ENCODE assay signal across 1 cellular context in the genomic region with DNA sequence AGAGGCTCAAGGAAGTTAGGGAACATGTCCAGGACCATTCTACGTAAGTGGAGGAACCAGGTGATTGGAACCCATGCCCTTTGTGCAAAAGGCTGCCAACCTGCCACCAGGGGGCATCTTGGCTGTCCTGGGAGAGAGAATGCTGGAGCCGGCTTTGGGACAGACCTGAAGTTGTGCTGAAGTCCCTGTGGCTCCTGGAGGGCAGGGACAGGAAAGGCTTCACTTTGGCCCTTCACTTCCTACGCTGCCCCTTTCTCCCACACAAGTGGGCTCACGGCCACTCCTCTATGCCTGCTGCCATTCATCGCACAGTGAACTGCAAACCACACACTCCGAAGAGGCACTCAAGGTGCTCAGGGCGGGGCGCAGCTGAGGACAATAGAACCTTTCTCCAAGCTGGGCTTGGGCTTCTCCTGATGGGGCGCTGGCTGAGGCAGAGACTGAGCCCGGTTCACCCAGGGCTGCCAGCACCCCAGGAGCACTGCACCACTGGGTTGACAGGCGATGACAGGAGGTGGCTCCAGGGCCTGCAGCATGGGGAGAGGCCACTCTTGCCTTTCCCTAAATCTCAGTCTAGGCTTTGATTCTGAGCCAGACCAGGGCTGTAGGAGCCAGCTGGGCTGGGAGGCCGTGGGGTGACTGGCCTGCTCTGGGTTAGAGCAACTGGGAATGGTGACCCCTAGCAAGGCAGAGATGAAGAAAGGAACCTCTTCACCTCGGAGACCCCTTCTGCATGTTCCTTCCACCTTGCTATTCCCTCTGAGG.
TF ChIP-seq lines count a peak whose summit lies in the region.

No MANE protein-coding gene starts in this region.

TF ChIP-seq in HepG2, 621 proteins besides CTCF, POLR2A, EP300 and RAD21:
- TF ChIP-seq, protein P1, sequence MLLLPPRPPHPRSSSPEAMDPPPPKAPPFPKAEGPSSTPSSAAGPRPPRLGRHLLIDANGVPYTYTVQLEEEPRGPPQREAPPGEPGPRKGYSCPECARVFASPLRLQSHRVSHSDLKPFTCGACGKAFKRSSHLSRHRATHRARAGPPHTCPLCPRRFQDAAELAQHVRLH (CRISPR knock-in tag; IDR thresholded peaks at IDR 0.05; ENCODE audit: borderline replicate concordance, low read depth): 0 out of 2 replicates have a peak, but pooled peaks have one; percentile 21
- TF ChIP-seq AKAP8 (CRISPR knock-in tag; IDR thresholded peaks at IDR 0.05): no peak
- TF ChIP-seq, protein P2, sequence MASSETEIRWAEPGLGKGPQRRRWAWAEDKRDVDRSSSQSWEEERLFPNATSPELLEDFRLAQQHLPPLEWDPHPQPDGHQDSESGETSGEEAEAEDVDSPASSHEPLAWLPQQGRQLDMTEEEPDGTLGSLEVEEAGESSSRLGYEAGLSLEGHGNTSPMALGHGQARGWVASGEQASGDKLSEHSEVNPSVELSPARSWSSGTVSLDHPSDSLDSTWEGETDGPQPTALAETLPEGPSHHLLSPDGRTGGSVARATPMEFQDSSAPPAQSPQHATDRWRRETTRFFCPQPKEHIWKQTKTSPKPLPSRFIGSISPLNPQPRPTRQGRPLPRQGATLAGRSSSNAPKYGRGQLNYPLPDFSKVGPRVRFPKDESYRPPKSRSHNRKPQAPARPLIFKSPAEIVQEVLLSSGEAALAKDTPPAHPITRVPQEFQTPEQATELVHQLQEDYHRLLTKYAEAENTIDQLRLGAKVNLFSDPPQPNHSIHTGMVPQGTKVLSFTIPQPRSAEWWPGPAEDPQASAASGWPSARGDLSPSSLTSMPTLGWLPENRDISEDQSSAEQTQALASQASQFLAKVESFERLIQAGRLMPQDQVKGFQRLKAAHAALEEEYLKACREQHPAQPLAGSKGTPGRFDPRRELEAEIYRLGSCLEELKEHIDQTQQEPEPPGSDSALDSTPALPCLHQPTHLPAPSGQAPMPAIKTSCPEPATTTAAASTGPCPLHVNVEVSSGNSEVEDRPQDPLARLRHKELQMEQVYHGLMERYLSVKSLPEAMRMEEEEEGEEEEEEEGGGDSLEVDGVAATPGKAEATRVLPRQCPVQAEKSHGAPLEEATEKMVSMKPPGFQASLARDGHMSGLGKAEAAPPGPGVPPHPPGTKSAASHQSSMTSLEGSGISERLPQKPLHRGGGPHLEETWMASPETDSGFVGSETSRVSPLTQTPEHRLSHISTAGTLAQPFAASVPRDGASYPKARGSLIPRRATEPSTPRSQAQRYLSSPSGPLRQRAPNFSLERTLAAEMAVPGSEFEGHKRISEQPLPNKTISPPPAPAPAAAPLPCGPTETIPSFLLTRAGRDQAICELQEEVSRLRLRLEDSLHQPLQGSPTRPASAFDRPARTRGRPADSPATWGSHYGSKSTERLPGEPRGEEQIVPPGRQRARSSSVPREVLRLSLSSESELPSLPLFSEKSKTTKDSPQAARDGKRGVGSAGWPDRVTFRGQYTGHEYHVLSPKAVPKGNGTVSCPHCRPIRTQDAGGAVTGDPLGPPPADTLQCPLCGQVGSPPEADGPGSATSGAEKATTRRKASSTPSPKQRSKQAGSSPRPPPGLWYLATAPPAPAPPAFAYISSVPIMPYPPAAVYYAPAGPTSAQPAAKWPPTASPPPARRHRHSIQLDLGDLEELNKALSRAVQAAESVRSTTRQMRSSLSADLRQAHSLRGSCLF (CRISPR knock-in tag; IDR thresholded peaks at IDR 0.05; ENCODE audit: borderline replicate concordance): no peak
- peak; percentile 44 for TF ChIP-seq XRCC5 (optimal IDR thresholded peaks at IDR 0.05; ENCODE audit: low read length)
- 0 out of 2 replicates have a peak, but pooled peaks have one; percentile 43 for TF ChIP-seq HIVEP1 (CRISPR knock-in tag; IDR thresholded peaks at IDR 0.05)
- TF ChIP-seq, protein P3, sequence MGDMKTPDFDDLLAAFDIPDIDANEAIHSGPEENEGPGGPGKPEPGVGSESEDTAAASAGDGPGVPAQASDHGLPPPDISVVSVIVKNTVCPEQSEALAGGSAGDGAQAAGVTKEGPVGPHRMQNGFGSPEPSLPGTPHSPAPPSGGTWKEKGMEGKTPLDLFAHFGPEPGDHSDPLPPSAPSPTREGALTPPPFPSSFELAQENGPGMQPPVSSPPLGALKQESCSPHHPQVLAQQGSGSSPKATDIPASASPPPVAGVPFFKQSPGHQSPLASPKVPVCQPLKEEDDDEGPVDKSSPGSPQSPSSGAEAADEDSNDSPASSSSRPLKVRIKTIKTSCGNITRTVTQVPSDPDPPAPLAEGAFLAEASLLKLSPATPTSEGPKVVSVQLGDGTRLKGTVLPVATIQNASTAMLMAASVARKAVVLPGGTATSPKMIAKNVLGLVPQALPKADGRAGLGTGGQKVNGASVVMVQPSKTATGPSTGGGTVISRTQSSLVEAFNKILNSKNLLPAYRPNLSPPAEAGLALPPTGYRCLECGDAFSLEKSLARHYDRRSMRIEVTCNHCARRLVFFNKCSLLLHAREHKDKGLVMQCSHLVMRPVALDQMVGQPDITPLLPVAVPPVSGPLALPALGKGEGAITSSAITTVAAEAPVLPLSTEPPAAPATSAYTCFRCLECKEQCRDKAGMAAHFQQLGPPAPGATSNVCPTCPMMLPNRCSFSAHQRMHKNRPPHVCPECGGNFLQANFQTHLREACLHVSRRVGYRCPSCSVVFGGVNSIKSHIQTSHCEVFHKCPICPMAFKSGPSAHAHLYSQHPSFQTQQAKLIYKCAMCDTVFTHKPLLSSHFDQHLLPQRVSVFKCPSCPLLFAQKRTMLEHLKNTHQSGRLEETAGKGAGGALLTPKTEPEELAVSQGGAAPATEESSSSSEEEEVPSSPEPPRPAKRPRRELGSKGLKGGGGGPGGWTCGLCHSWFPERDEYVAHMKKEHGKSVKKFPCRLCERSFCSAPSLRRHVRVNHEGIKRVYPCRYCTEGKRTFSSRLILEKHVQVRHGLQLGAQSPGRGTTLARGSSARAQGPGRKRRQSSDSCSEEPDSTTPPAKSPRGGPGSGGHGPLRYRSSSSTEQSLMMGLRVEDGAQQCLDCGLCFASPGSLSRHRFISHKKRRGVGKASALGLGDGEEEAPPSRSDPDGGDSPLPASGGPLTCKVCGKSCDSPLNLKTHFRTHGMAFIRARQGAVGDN (CRISPR knock-in tag; IDR thresholded peaks at IDR 0.05): 0 out of 2 replicates have a peak, but pooled peaks have one; percentile 13
- peak; percentile 28; the same call in 1 of the 2 replicates for TF ChIP-seq TARDBP (CRISPR knock-in tag; IDR thresholded peaks at IDR 0.05)
- TF ChIP-seq AGO2 (optimal IDR thresholded peaks at IDR 0.05; ENCODE audit: low read depth, low read length): peak; percentile 57
- TF ChIP-seq, protein P4, sequence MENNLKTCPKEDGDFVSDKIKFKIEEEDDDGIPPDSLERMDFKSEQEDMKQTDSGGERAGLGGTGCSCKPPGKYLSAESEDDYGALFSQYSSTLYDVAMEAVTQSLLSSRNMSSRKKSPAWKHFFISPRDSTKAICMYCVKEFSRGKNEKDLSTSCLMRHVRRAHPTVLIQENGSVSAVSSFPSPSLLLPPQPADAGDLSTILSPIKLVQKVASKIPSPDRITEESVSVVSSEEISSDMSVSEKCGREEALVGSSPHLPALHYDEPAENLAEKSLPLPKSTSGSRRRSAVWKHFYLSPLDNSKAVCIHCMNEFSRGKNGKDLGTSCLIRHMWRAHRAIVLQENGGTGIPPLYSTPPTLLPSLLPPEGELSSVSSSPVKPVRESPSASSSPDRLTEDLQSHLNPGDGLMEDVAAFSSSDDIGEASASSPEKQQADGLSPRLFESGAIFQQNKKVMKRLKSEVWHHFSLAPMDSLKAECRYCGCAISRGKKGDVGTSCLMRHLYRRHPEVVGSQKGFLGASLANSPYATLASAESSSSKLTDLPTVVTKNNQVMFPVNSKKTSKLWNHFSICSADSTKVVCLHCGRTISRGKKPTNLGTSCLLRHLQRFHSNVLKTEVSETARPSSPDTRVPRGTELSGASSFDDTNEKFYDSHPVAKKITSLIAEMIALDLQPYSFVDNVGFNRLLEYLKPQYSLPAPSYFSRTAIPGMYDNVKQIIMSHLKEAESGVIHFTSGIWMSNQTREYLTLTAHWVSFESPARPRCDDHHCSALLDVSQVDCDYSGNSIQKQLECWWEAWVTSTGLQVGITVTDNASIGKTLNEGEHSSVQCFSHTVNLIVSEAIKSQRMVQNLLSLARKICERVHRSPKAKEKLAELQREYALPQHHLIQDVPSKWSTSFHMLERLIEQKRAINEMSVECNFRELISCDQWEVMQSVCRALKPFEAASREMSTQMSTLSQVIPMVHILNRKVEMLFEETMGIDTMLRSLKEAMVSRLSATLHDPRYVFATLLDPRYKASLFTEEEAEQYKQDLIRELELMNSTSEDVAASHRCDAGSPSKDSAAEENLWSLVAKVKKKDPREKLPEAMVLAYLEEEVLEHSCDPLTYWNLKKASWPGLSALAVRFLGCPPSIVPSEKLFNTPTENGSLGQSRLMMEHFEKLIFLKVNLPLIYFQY (CRISPR knock-in tag; IDR thresholded peaks at IDR 0.05; ENCODE audit: borderline replicate concordance): no peak
- TF ChIP-seq ZNF333 (CRISPR knock-in tag; IDR thresholded peaks at IDR 0.05; ENCODE audit: borderline replicate concordance): no peak
- TF ChIP-seq STAG1 (CRISPR knock-in tag; IDR thresholded peaks at IDR 0.05): peak; percentile 56
- TF ChIP-seq SMC3 (IDR thresholded peaks at IDR 0.05; ENCODE audit: low read length): peak; percentile 69
- peak; percentile 20 for TF ChIP-seq TEAD3 (CRISPR knock-in tag; optimal IDR thresholded peaks at IDR 0.05; ENCODE audit: borderline replicate concordance)
